Comparison of ENCODE assay signal across 1 cellular context in the genomic region with DNA sequence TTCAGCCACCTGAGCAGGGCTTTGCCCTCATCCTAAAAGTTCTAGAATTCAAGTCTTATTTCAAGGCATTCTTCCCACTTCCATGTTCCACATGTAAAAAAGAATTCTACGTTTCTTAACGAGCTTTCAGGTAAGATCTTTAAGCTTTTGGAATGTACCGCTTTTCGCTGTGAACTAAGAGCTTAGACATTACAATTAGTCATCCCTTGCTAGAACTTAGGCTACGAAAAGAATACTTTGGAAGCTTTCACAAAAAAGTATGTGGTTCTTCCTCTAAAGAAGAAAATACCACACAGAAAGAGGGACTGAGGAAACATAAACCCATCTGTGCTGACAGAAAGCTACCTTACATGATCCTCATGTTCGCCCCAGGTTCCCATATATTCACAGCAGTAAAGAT.
TF ChIP-seq lines count a peak whose summit lies in the region.

No MANE protein-coding gene starts in this region.

TF ChIP-seq in IMR-90, 13 proteins besides CTCF, POLR2A, EP300 and RAD21:
- no peak for TF ChIP-seq MAZ (IDR thresholded peaks at IDR 0.05; ENCODE audit: borderline replicate concordance, low read depth, low read length)
- no peak for TF ChIP-seq SMC3 (IDR thresholded peaks at IDR 0.05; ENCODE audit: low read depth, low read length)
- TF ChIP-seq CEBPB (IDR thresholded peaks at IDR 0.05; ENCODE audit: low read depth, low read length): no peak
- no peak for TF ChIP-seq RCOR1 (IDR thresholded peaks at IDR 0.05; ENCODE audit: insufficient replicate concordance, low read length)
- no peak for TF ChIP-seq CHD1 (IDR thresholded peaks at IDR 0.05; ENCODE audit: low read depth, low read length)
- no peak for TF ChIP-seq RFX5 (IDR thresholded peaks at IDR 0.05; ENCODE audit: low read depth, low read length)
- TF ChIP-seq BHLHE40 (IDR thresholded peaks at IDR 0.05; ENCODE audit: low read depth, low read length): no peak
- TF ChIP-seq, protein P1, sequence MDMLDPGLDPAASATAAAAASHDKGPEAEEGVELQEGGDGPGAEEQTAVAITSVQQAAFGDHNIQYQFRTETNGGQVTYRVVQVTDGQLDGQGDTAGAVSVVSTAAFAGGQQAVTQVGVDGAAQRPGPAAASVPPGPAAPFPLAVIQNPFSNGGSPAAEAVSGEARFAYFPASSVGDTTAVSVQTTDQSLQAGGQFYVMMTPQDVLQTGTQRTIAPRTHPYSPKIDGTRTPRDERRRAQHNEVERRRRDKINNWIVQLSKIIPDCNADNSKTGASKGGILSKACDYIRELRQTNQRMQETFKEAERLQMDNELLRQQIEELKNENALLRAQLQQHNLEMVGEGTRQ (IDR thresholded peaks at IDR 0.05; ENCODE audit: low read depth, low read length): no peak
- no peak for TF ChIP-seq MXI1 (IDR thresholded peaks at IDR 0.05; ENCODE audit: borderline replicate concordance, low read depth, low read length)
- no peak for TF ChIP-seq NFE2L2 (IDR thresholded peaks at IDR 0.05; ENCODE audit: low read depth, low read length)
- TF ChIP-seq, protein P2, sequence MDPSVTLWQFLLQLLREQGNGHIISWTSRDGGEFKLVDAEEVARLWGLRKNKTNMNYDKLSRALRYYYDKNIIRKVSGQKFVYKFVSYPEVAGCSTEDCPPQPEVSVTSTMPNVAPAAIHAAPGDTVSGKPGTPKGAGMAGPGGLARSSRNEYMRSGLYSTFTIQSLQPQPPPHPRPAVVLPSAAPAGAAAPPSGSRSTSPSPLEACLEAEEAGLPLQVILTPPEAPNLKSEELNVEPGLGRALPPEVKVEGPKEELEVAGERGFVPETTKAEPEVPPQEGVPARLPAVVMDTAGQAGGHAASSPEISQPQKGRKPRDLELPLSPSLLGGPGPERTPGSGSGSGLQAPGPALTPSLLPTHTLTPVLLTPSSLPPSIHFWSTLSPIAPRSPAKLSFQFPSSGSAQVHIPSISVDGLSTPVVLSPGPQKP (IDR thresholded peaks at IDR 0.05; ENCODE audit: borderline replicate concordance, low read depth, low read length): no peak
- TF ChIP-seq FOS (IDR thresholded peaks at IDR 0.05; ENCODE audit: low read depth, low read length): no peak
- TF ChIP-seq MAFK (IDR thresholded peaks at IDR 0.05; ENCODE audit: low read depth, low read length): no peak
